In the genomic region with DNA sequence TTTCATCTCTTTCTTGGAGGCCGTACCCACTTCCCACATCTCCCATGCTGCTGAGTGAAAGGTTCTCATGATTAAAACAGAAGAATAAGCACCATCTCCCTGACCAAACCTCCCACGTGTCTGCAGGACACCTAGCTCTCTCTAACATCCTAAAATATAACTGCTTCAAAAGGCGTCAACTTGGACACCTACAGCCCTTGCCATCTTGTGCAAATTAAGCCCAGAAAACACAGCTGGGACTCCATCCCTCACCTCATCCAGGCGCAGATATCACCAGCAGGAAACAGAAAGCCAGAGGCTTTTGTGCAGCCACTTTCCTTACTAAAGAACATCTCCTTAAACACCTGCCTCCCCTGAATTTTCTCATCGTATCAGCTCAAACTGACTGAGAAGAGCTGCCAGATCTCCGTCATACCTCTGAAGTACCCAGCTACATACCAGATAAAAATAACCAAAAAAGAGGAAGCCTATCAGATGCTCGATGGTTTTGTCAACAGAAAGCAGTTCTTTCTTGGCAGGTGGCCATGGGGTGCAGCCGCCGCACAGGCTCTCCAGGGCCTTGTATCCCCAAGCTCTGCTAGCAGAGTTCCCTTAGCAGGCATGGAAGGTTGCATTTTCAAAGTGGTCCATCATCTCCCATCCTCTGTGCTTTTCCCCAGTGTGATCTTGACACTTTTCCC, we compare ENCODE assay signal across 8 cellular contexts. TPM values are rescaled to one million over a fixed set of nuclear protein-coding genes. Genes with fewer than 3 reads are reported as not detected.
DNase-seq lines count a peak whose midpoint lies in the region; ATAC-seq and TF ChIP-seq lines count a peak whose summit lies in the region.

No MANE protein-coding gene starts in this region.

- H3K4me3 ChIP-seq in BLaER1 treated with 17β-estradiol and CSF1 and Interleukin-3, amounts not matched to agents 10 nM and 100 nM = no peak overlapping the region
- no peak overlapping the region for H3K4me3 ChIP-seq in coronary artery

- peak overlapping the region; percentile 51 to 84 (median 75) for H3K4me2 ChIP-seq in BLaER1 treated with 17β-estradiol and CSF1 and Interleukin-3, amounts not matched to agents 10 nM and 100 nM

- DNase-seq in MV-4-11 (lab: John Stamatoyannopoulos, UW) = peak; percentile 76
- peak in 31 of 42 donors; percentile 5 to 62 (median 29) for DNase-seq in head of caudate nucleus
- no peak for DNase-seq in dermis blood vessel endothelial cell
- no peak for DNase-seq in HuH-7.5 (ENCODE audit: low spot score)
- no peak for DNase-seq in coronary artery (ENCODE audit: low spot score)

- H3K27me3 ChIP-seq in BLaER1 treated with 17β-estradiol and CSF1 and Interleukin-3, amounts not matched to agents 10 nM and 100 nM = no peaks in the 10 kb centered on the region

- intact Hi-C loops in head of caudate nucleus (cut with DNase I) = no loop called here

- H3K36me3 ChIP-seq in BLaER1 treated with 17β-estradiol and CSF1 and Interleukin-3, amounts not matched to agents 10 nM and 100 nM = no peaks in the 10 kb centered on the region

- no peak overlapping the region for H3K9ac ChIP-seq in BLaER1 treated with 17β-estradiol and CSF1 and Interleukin-3, amounts not matched to agents 10 nM and 100 nM

- peaks cover 17 to 34% (median 22%) of the 10 kb centered on the region in 10 experiments for H3K4me1 ChIP-seq in BLaER1 treated with 17β-estradiol and CSF1 and Interleukin-3, amounts not matched to agents 10 nM and 100 nM

- no peak for TF ChIP-seq CTCF in coronary artery (IDR thresholded peaks at IDR 0.05)

- H4K20me1 ChIP-seq in BLaER1 treated with 17β-estradiol and CSF1 and Interleukin-3, amounts not matched to agents 10 nM and 100 nM = no peaks in the 10 kb centered on the region

- H3K9me3 ChIP-seq in BLaER1 treated with 17β-estradiol and CSF1 and Interleukin-3, amounts not matched to agents 10 nM and 100 nM (replicated peaks in 1 of 11) = no peaks in the 10 kb centered on the region

- ATAC-seq in GM19468 (IDR thresholded peaks at IDR 0.05; ENCODE audit: extremely low read depth, unreplicated experiment) = peak; percentile 94
- no peak for ATAC-seq in HG03439 (IDR thresholded peaks at IDR 0.05; ENCODE audit: unreplicated experiment)

- 0 out of 22 replicates have a peak overlapping the region, but pooled peaks of 1 of the 11 experiments have one; percentile 13 for H3K27ac ChIP-seq in BLaER1 treated with 17β-estradiol and CSF1 and Interleukin-3, amounts not matched to agents 10 nM and 100 nM
- no peak overlapping the region for H3K27ac ChIP-seq in coronary artery

RNA-seq across cellular contexts. Expression of gene MAP3K9, which starts 28.8 kb away (rescaled TPM):
- 0.14 and 0.68 TPM in 2 replicates for total RNA-seq in dermis blood vessel endothelial cell

Comparison
In these comparisons a context has a peak if more than half of its experiments do, and no peak if none do; other contexts are left out.
1. DNase-seq: peak in MV-4-11 (single experiment) and head of caudate nucleus (31 of 42); none in dermis blood vessel endothelial cell (single experiment), HuH-7.5 (single experiment) and coronary artery (single experiment).